ENCODE assay signal across 12 cellular contexts in genomic region chr17:64412944-64413381, GRCh38. TPM values are rescaled to one million over a fixed set of nuclear protein-coding genes. Genes with fewer than 3 reads are reported as not detected.
A peak's percentile ranks its signal among the peaks of the same experiment; 100 is the strongest.
DNase-seq lines count a peak whose midpoint lies in the region; ATAC-seq and TF ChIP-seq lines count a peak whose summit lies in the region.
"Had no signal": no experiment of that assay in that cellular context is flagged by ENCODE, and none has a peak within 500 bp of the region (broad histone marks: within the 10 kb centered on the region; RNA-seq: fewer than 3 reads in every experiment).

No MANE protein-coding gene starts in this region.

- intact Hi-C loops in left ventricle myocardium inferior (cut with micrococcal nuclease), result no loop called here
- intact Hi-C loops in left ventricle myocardium superior (cut with micrococcal nuclease), result loop anchor here (2.0 kb wide), 1 partner anchor 92 kb away; no protein-coding TSS in a partner anchor
- intact Hi-C loops in upper lobe of right lung (cut with DNase I), result loop anchor here (5.0 kb wide), 1 partner anchor 91 kb away; no protein-coding TSS in a partner anchor

- H3K27me3 Mint-ChIP-seq in brain (peaks cover 8% of the 10 kb centered on the region), naive B cell (no peaks in the 10 kb centered on the region)

- peak overlapping the region; percentile 42 for H3K4me3 ChIP-seq in left ventricle myocardium inferior
- H3K4me3 ChIP-seq in upper lobe of right lung, result peak overlapping the region; percentile 42

- ATAC-seq in left ventricle myocardium superior (no peak), naive B cell (ENCODE audit: low read depth in 2 of 2) (no peak), upper lobe of right lung (peak; percentile 48)
- ATAC-seq: activated CD4-positive, CD25-positive, alpha-beta regulatory T cell treated with anti-CD3 and anti-CD28 coated beads, Interleukin-2, amount 50 U/mL, for 24 hours had no signal

- H3K36me3 Mint-ChIP-seq in brain, result no peaks in the 10 kb centered on the region
- no peaks in the 10 kb centered on the region for H3K36me3 Mint-ChIP-seq in naive B cell

- H3K27me3 ChIP-seq in left ventricle myocardium inferior (ENCODE audit: low read depth), result no peaks in the 10 kb centered on the region
- no peaks in the 10 kb centered on the region for H3K27me3 ChIP-seq in upper lobe of right lung

- H3K4me1 Mint-ChIP-seq in brain (peaks cover 25% of the 10 kb centered on the region), naive B cell (peaks cover 32 to 67% (median 46%) of the 10 kb centered on the region in 3 donors)

- peak overlapping the region in 1 of 5 experiments; percentile 75 for H3K4me3 Mint-ChIP-seq in brain
- peak overlapping the region; percentile 83 to 98 (median 97) for H3K4me3 Mint-ChIP-seq in naive B cell

- H3K4me1 ChIP-seq in left ventricle myocardium inferior (peaks cover 27% of the 10 kb centered on the region), upper lobe of right lung (peaks cover 18% of the 10 kb centered on the region)

- H3K27ac Mint-ChIP-seq in brain, result peak overlapping the region in 4 of 5 experiments; percentile 75 to 97 (median 90)
- H3K27ac Mint-ChIP-seq in naive B cell, result peak overlapping the region; percentile 94 to 98 (median 98)

- peak overlapping the region; percentile 80 for H3K27ac ChIP-seq in left ventricle myocardium inferior (replicated peaks)
- peak overlapping the region; percentile 83 for H3K27ac ChIP-seq in upper lobe of right lung

- H3K9me3 Mint-ChIP-seq in brain (peaks cover 0 to 3% (median 0%) of the 10 kb centered on the region in 5 experiments), naive B cell (no peaks in the 10 kb centered on the region)

- DNase-seq in left ventricle myocardium inferior, result no peak
- DNase-seq in left ventricle myocardium superior, result no peak
- DNase-seq in naive B cell, result no peak
- no peak for DNase-seq in upper lobe of right lung
- DNase-seq in DMS153 treated with DMSO at 0.1 percent for 48 hours (lab: John Stamatoyannopoulos, UW; ENCODE audit: unreplicated experiment), result no peak
- no peak for DNase-seq in ureter (ENCODE audit: low spot score)
- no peak for DNase-seq in RPMI8226
- DNase-seq: activated CD8-positive, alpha-beta memory T cell treated with anti-CD3 and anti-CD28 coated beads, Interleukin-2, amount 50 U/mL, for 48 hours; dermis blood vessel endothelial cell; NCI-H2107 had no signal

- TF ChIP-seq CTCF in left ventricle myocardium inferior (IDR thresholded peaks at IDR 0.05; ENCODE audit: borderline replicate concordance) (no peak), brain (conservative IDR thresholded peaks at IDR 0.05) (no peak), upper lobe of right lung (IDR thresholded peaks at IDR 0.05) (no peak)

- H3K36me3 ChIP-seq in left ventricle myocardium inferior, result no peaks in the 10 kb centered on the region
- no peaks in the 10 kb centered on the region for H3K36me3 ChIP-seq in upper lobe of right lung

- H3K9me3 ChIP-seq in left ventricle myocardium inferior (replicated peaks), result no peaks in the 10 kb centered on the region
- no peaks in the 10 kb centered on the region for H3K9me3 ChIP-seq in upper lobe of right lung

RNA-seq across cellular contexts. Expression of gene PECAM1, which starts 22.3 kb away (rescaled TPM):
- total RNA-seq in left ventricle myocardium inferior (106 TPM), left ventricle myocardium superior (112 TPM), upper lobe of right lung (631 TPM), ureter (204 TPM)
- polyA plus RNA-seq in brain (ENCODE audit: insufficient read depth, low read depth, low replicate concordance) (31.6 TPM), naive B cell (ENCODE audit: low read depth in 6 of 6) (10 to 100 TPM; 54.3 to 82.5 (median 70.0) TPM)

RNA-seq across cellular contexts. Expression of gene MILR1, which starts 36.0 kb away (rescaled TPM):
- total RNA-seq in left ventricle myocardium inferior, result 2.5 TPM
- 3.4 TPM for total RNA-seq in left ventricle myocardium superior
- polyA plus RNA-seq in brain (ENCODE audit: insufficient read depth, low read depth, low replicate concordance), result 0.90 TPM
- 10 to 100 TPM in 3 of 6 donors, 1 to 10 TPM in 3; 5.7 to 52.7 (median 15.9) TPM for polyA plus RNA-seq in naive B cell (ENCODE audit: low read depth in 6 of 6)
- total RNA-seq in upper lobe of right lung, result 17.9 TPM
- 11.0 TPM for total RNA-seq in ureter
